ENCODE assay signal across 24 cellular contexts in the genomic region with DNA sequence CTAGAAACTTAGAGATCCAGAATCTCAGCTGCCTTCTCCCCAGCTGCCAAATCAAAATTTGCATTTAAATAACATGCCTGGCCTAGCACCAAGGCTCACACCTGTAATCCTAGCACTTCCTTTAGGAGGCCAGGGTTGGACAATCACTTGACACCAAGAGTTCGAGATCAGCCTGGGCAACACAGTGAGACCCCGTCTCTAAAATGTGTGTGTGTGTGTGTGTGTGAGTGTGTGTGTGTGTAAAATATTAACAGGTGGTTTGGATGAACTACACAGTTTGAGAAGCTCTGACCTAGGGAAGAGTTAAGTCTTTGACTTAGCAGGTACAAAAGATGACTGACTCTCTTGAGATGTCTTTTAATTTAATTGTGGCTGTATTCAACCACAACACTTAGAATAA.
"Had no signal": no experiment of that assay in that cellular context is flagged by ENCODE, and none has a peak within 500 bp of the region (broad histone marks: within the 10 kb centered on the region; RNA-seq: fewer than 3 reads in every experiment).

No MANE protein-coding gene starts in this region.

- H3K36me3 ChIP-seq: brain microvascular endothelial cell, cardiac muscle cell, SJSA1 had no signal

- H3K9me3 ChIP-seq: SJSA1 had no signal

- H3K4me3 ChIP-seq: cardiac muscle cell, SJSA1 had no signal

- H3K4me1 ChIP-seq: SJSA1 had no signal

- ATAC-seq: activated T-cell treated with anti-CD3 and anti-CD28 coated beads, Interleukin-2, amount 50 U/mL, for 4 hours; activated T-helper 17 cell treated with anti-CD3 and anti-CD28 coated beads, Interleukin-2, amount 50 U/mL, for 72 hours; PC-3; SK-N-SH treated with all-trans-retinoic acid at 6 μM for 48 hours had no signal

- H3K27ac ChIP-seq: brain microvascular endothelial cell, cardiac muscle cell, SJSA1 had no signal

- DNase-seq: activated CD4-positive, alpha-beta memory T cell treated with anti-CD3 and anti-CD28 coated beads for 36 hours; activated CD4-positive, alpha-beta T cell treated with anti-CD3 and anti-CD28 coated beads, Interleukin-2, amount 10 ng/mL, durations not matched to agents 7 days and 5 days; activated CD4-positive, CD25-positive, alpha-beta regulatory T cell; activated CD8-positive, alpha-beta memory T cell treated with anti-CD3 and anti-CD28 coated beads for 24 hours; activated gamma-delta T cell; activated naive CD4-positive, alpha-beta T cell treated with anti-CD3 and anti-CD28 coated beads, Interleukin-2, amount 10 ng/mL, durations not matched to agents 7 days and 5 days; activated naive CD8-positive, alpha-beta T cell treated with anti-CD3 and anti-CD28 coated beads for 36 hours; activated T-cell treated with anti-CD3 and anti-CD28 coated beads, Interleukin-2, amount 50 U/mL, for 4 hours; brain microvascular endothelial cell; MM.1S; NCI-H1105; NCI-H1436; NCI-H187 treated with DMSO at 0.1 percent for 48 hours; NCI-H446; NCI-H524; NCI-H82; PC-3; SHP77; SW 1271 had no signal

- FAIRE-seq: RCC 7860 had no signal

- H3K27me3 ChIP-seq: brain microvascular endothelial cell, cardiac muscle cell, SJSA1 had no signal
